8 cellular contexts compared by ENCODE assay signal in the genomic region with DNA sequence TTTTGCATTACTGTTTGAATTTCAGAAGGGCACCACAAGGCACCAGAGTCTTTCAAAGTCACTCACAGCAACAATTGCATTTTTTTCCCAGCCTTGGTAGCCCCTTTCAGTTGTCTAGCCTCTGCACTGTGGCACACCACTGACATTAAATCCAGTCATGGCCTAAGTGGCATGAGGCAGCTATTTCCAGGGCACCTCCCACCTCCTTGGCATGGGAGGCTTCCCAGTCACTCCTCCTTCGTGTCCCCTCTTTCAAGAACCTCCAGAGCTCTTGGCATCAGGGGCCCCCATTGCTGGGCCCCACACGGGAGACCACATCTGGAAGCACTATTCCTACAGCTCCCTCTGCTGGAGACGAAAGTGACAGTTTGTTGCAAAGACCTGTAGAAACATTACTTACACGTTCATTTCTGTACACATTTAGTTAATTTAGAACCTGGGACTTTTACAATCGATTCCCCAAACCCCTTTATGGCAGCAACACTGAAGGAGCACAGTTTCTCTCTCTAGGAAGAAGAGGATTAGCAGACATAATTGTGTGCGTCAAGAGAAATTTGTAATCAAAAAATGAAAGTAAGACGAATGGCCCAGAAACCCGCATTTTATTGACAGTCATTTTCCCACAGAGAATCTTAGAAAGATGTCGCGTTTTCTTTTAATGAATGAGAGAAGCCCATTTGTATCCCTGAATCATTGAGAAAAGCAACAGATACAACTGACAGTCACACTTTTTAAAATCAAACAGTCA. TPM values are rescaled to one million over a fixed set of nuclear protein-coding genes. Genes with fewer than 3 reads are reported as not detected.
DNase-seq lines count a peak whose midpoint lies in the region; ATAC-seq and TF ChIP-seq lines count a peak whose summit lies in the region.

No MANE protein-coding gene starts in this region.

- H3K27ac ChIP-seq in heart left ventricle, result no peak overlapping the region
- H3K27ac ChIP-seq in substantia nigra (ENCODE audit: low read depth, low read length, poor library complexity, severe bottlenecking), result no peak overlapping the region

- intact Hi-C loops in heart left ventricle (cut with DNase I) (loop anchor here in 1 of 10 donors (5.0 kb wide), 1 partner anchor 134 kb away; no protein-coding TSS in a partner anchor), cardiac septum (cut with DNase I) (loop anchor here (5.0 kb wide), 1 partner anchor 134 kb away; no protein-coding TSS in a partner anchor)

- H3K4me1 ChIP-seq in heart left ventricle, result peaks cover 0 to 8% (median 5%) of the 10 kb centered on the region in 12 donors

- peaks cover 0 to 7% (median 0%) of the 10 kb centered on the region in 9 donors for H3K27me3 ChIP-seq in heart left ventricle

- ATAC-seq in heart left ventricle (no peak), HG02623 (IDR thresholded peaks at IDR 0.05; ENCODE audit: unreplicated experiment) (no peak), GM19035 (IDR thresholded peaks at IDR 0.05; ENCODE audit: unreplicated experiment) (no peak)

- H3K4me3 ChIP-seq in heart left ventricle, result no peak overlapping the region

- no peaks in the 10 kb centered on the region for H3K9me3 ChIP-seq in heart left ventricle

- peaks cover 0 to 61% (median 52%) of the 10 kb centered on the region in 9 donors for H3K36me3 ChIP-seq in heart left ventricle

- TF ChIP-seq CTCF in heart left ventricle (IDR thresholded peaks at IDR 0.05), result peak in 10 of 12 donors; percentile 11 to 55 (median 42)

- DNase-seq in heart left ventricle (no peak), cardiac septum (ENCODE audit: low spot score) (no peak), NCI-H69 (lab: John Stamatoyannopoulos, UW) (peak; percentile 37), epidermal melanocyte (ENCODE audit: insufficient read length, low spot score) (peak; percentile 18), superior temporal gyrus (ENCODE audit: extremely low spot score) (peak; percentile 9), substantia nigra (lab: John Stamatoyannopoulos, UW) (no peak)

- no peak for TF ChIP-seq POLR2A in heart left ventricle (IDR thresholded peaks at IDR 0.05)

- 67 to 72% (median 68%) methylated on average over 10 of the region's 10 CpGs for WGBS in heart left ventricle, 4 donors

RNA-seq across cellular contexts. Expression of a gene that starts 5.7 kb away (rescaled TPM):
- total RNA-seq in heart left ventricle (1 to 10 TPM in 1 of 9 donors, under 1 TPM in 6, not detected in 2; 0.07 to 1.3 (median 0.32) TPM), cardiac septum (0.81 TPM)
- polyA plus RNA-seq in heart left ventricle, result under 1 TPM; 0.07 to 0.08 TPM

RNA-seq across cellular contexts. Expression of a gene that starts 13.6 kb away (rescaled TPM):
- 100 to 1,000 TPM in 7 of 9 donors, 10 to 100 TPM in 2; 63.6 to 343 (median 241) TPM for total RNA-seq in heart left ventricle
- 100 to 1,000 TPM; 198 to 353 TPM for polyA plus RNA-seq in heart left ventricle
- 205 TPM for total RNA-seq in cardiac septum

RNA-seq across cellular contexts. Expression of a gene that starts 20.1 kb away (rescaled TPM):
- 100 to 1,000 TPM in 1 of 9 donors, 10 to 100 TPM in 8; 27.0 to 126 (median 58.2) TPM for total RNA-seq in heart left ventricle
- 10 to 100 TPM; 10.6 to 88.6 TPM for polyA plus RNA-seq in heart left ventricle
- 91.0 TPM for total RNA-seq in cardiac septum

RNA-seq across cellular contexts. Expression of a gene that starts 50.0 kb away (rescaled TPM):
- total RNA-seq in heart left ventricle, result 100 to 1,000 TPM in 2 of 9 donors, 10 to 100 TPM in 7; 48.7 to 102 (median 64.1) TPM
- 10 to 100 TPM; 26.8 to 61.6 TPM for polyA plus RNA-seq in heart left ventricle
- total RNA-seq in cardiac septum, result 71.2 TPM

RNA-seq across cellular contexts. Expression of a gene that starts 58.2 kb away (rescaled TPM):
- total RNA-seq in heart left ventricle (not detected), cardiac septum (not detected)
- not detected for polyA plus RNA-seq in heart left ventricle

Comparison
In these comparisons a context has a peak if more than half of its experiments do, and no peak if none do; other contexts are left out.
1. DNase-seq: peak in NCI-H69 (single experiment), epidermal melanocyte (single experiment) and superior temporal gyrus (single experiment); none in heart left ventricle (0 of 5), cardiac septum (single experiment) and substantia nigra (0 of 49).